Comparison of ENCODE assay signal across 24 cellular contexts in genomic region chr11:27276141-27276540, GRCh38.
"Had no signal": no experiment of that assay in that cellular context is flagged by ENCODE, and none has a peak within 500 bp of the region (broad histone marks: within the 10 kb centered on the region; RNA-seq: fewer than 3 reads in every experiment).

No MANE protein-coding gene starts in this region.

- H3K36me3 ChIP-seq: esophagus muscularis mucosa, gastroesophageal sphincter, heart left ventricle, left lung, lower lobe of right lung had no signal

- H3K4me2 ChIP-seq: hepatocyte had no signal

- H3K9me3 ChIP-seq: lower lobe of right lung, mucosa of descending colon had no signal

- DNase-seq: dermis blood vessel endothelial cell; dorsolateral prefrontal cortex; effector CD4-positive, alpha-beta T cell; effector memory CD4-positive, alpha-beta T cell; foreskin keratinocyte; heart left ventricle; hypothalamus; immature natural killer cell; islet precursor cell; kidney; kidney glomerular epithelial cell; left lung; left ventricle myocardium superior; lower lobe of right lung; mesenchymal stem cell; mucosa of descending colon; naive B cell had no signal

- H3K27me3 ChIP-seq: esophagus muscularis mucosa, heart left ventricle, hepatocyte had no signal

- H3K4me3 ChIP-seq: coronary artery, dorsolateral prefrontal cortex, esophagus muscularis mucosa, gastroesophageal sphincter, heart left ventricle, hepatocyte, left lung, lower lobe of right lung, mucosa of descending colon had no signal

- H3K4me1 ChIP-seq: foreskin keratinocyte, gastroesophageal sphincter, left lung, lower lobe of right lung had no signal

- H3K79me2 ChIP-seq: hepatocyte had no signal

- ATAC-seq: foreskin keratinocyte, gastroesophageal sphincter, heart left ventricle, left lung, left ventricle myocardium superior, lower lobe of right lung, mucosa of descending colon had no signal

- FAIRE-seq: colon, endothelial cell of umbilical vein, frontal cortex, kidney had no signal

- H3K27ac ChIP-seq: coronary artery, dorsolateral prefrontal cortex, esophagus muscularis mucosa, foreskin keratinocyte, gastroesophageal sphincter, heart left ventricle, hepatocyte, left lung, lower lobe of right lung had no signal

- H2AFZ ChIP-seq: hepatocyte had no signal
